ENCODE assay signal across 8 cellular contexts in the genomic region with DNA sequence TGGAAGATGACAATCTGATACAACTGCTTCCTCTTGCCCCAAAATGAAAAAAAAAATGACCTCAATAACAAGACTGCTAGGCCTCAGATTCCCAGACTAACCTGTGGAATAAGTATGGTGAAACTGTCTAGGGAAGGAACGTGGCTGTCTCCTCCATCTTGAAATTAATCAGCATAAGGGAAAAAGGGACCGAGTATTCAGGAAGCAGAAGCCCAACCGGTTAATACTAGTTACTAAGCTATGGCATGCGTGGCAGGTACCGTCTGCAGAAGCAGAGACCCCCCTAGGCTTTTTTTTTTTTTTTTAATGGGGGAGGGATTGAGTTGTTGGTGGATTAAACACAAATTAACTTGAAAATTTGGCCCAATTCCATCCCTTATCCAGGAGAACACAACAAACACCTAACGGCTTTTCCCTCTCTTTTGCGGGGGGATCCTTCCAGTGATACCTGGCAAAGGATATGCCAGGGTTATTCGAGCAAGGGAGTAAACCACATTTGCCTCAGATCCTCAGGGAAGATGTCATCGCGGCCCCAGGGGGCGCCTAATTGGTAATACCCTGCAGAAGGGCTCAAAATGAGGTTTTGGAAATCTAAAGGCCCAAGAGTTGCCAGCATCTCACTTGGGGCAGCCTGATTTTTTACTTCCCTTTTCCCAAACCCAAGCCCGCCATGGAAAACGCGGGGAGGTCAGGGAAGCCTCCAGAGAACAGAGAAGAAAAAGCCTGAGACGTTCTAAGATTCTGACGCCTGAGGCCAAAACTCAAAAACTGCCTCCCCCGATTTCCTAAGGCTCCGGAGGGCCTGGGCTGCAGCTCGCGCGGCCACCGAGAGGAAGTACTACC. TPM values are rescaled to one million over a fixed set of nuclear protein-coding genes. Genes with fewer than 3 reads are reported as not detected.
DNase-seq lines count a peak whose midpoint lies in the region; ATAC-seq and TF ChIP-seq lines count a peak whose summit lies in the region.

No MANE protein-coding gene starts in this region.

- no peaks in the 10 kb centered on the region for H3K27me3 Mint-ChIP-seq in activated CD8-positive, alpha-beta T cell treated with anti-CD3 and anti-CD28 coated beads, Interleukin-2, amount 10 ng/mL, durations not matched to agents 7 days and 5 days (ENCODE audit: low read depth)
- no peaks in the 10 kb centered on the region for H3K27me3 Mint-ChIP-seq in osteocyte (ENCODE audit: unreplicated experiment)

- H3K4me1 Mint-ChIP-seq in activated CD8-positive, alpha-beta T cell treated with anti-CD3 and anti-CD28 coated beads, Interleukin-2, amount 10 ng/mL, durations not matched to agents 7 days and 5 days (ENCODE audit: low read depth), result peaks cover 26% of the 10 kb centered on the region
- H3K4me1 Mint-ChIP-seq in osteocyte (ENCODE audit: unreplicated experiment), result peaks cover 17% of the 10 kb centered on the region

- H3K27ac Mint-ChIP-seq in activated CD8-positive, alpha-beta T cell treated with anti-CD3 and anti-CD28 coated beads, Interleukin-2, amount 10 ng/mL, durations not matched to agents 7 days and 5 days, result peak overlapping the region; percentile 100
- peak overlapping the region; percentile 99 for H3K27ac Mint-ChIP-seq in osteocyte (ENCODE audit: unreplicated experiment)

- TF ChIP-seq CTCF in GM12875 (IDR thresholded peaks at IDR 0.05; ENCODE audit: borderline replicate concordance, insufficient read depth, low read depth, low read length), result no peak
- TF ChIP-seq CTCF in osteocyte (IDR thresholded peaks at IDR 0.05), result no peak

- POLR2A ChIA-PET in activated CD8-positive, alpha-beta T cell treated with anti-CD3 and anti-CD28 coated beads, Interleukin-2, amount 10 ng/mL, durations not matched to agents 7 days and 5 days (lab: Charles Lee), result interaction anchor here (0.6 to 1.6 kb wide), 5 partner anchors 9 to 483 kb away, joined by 3 to 5 read pairs (median 3); no protein-coding TSS in a partner anchor

- H3K4me3 ChIP-seq in GM12875 (ENCODE audit: low read depth, low read length), result peak overlapping the region; percentile 78

- CTCF ChIA-PET in activated CD8-positive, alpha-beta T cell treated with anti-CD3 and anti-CD28 coated beads, Interleukin-2, amount 10 ng/mL, durations not matched to agents 7 days and 5 days (lab: Charles Lee), result no interaction called here

- DNase-seq in AG08396 (ENCODE audit: low spot score), result peak; percentile 12
- peak; percentile 36 for DNase-seq in NCI-H2029 treated with DMSO at 0.1 percent for 48 hours (lab: John Stamatoyannopoulos, UW)
- no peak for DNase-seq in activated CD8-positive, alpha-beta T cell treated with anti-CD3 and anti-CD28 coated beads, Interleukin-2, amount 10 ng/mL, durations not matched to agents 7 days and 5 days
- DNase-seq in foreskin melanocyte, result peak; percentile 5
- no peak for DNase-seq in osteocyte (ENCODE audit: extremely low spot score, unreplicated experiment)

- H3K9me3 Mint-ChIP-seq in activated CD8-positive, alpha-beta T cell treated with anti-CD3 and anti-CD28 coated beads, Interleukin-2, amount 10 ng/mL, durations not matched to agents 7 days and 5 days (ENCODE audit: insufficient read depth), result no peaks in the 10 kb centered on the region
- H3K9me3 Mint-ChIP-seq in osteocyte (ENCODE audit: unreplicated experiment), result peaks cover 8% of the 10 kb centered on the region

- no peak for ATAC-seq in activated CD8-positive, alpha-beta T cell treated with anti-CD3 and anti-CD28 coated beads, Interleukin-2, amount 10 ng/mL, durations not matched to agents 7 days and 5 days
- no peak for ATAC-seq in esophagus mucosa
- ATAC-seq in HG02973 (IDR thresholded peaks at IDR 0.05; ENCODE audit: unreplicated experiment), result no peak

- H3K36me3 Mint-ChIP-seq in activated CD8-positive, alpha-beta T cell treated with anti-CD3 and anti-CD28 coated beads, Interleukin-2, amount 10 ng/mL, durations not matched to agents 7 days and 5 days (ENCODE audit: low read depth), result peaks cover 21% of the 10 kb centered on the region
- peaks cover 6% of the 10 kb centered on the region for H3K36me3 Mint-ChIP-seq in osteocyte (ENCODE audit: unreplicated experiment)

- H3K4me3 Mint-ChIP-seq in activated CD8-positive, alpha-beta T cell treated with anti-CD3 and anti-CD28 coated beads, Interleukin-2, amount 10 ng/mL, durations not matched to agents 7 days and 5 days, result peak overlapping the region; percentile 98
- H3K4me3 Mint-ChIP-seq in osteocyte (ENCODE audit: unreplicated experiment), result peak overlapping the region; percentile 95

RNA-seq across cellular contexts. Expression of gene RLIM, which starts 0.9 kb away (rescaled TPM):
- 10 to 100 TPM; 30.8 to 32.3 TPM for total RNA-seq in activated CD8-positive, alpha-beta T cell treated with anti-CD3 and anti-CD28 coated beads, Interleukin-2, amount 10 ng/mL, durations not matched to agents 7 days and 5 days
- total RNA-seq in osteocyte (41.7 and 43.2 TPM in 2 replicates), esophagus mucosa (21.6 TPM)

Comparison
In these comparisons a context has a peak if more than half of its experiments do, and no peak if none do; other contexts are left out.
1. DNase-seq: peak in AG08396 (single experiment), NCI-H2029 treated with DMSO at 0.1 percent for 48 hours (single experiment) and foreskin melanocyte (single experiment); none in activated CD8-positive, alpha-beta T cell treated with anti-CD3 and anti-CD28 coated beads, Interleukin-2, amount 10 ng/mL, durations not matched to agents 7 days and 5 days (single experiment) and osteocyte (single experiment).